17 cellular contexts compared by ENCODE assay signal in genomic region chr11:102770191-102770590, GRCh38. TPM values are rescaled to one million over a fixed set of nuclear protein-coding genes. Genes with fewer than 3 reads are reported as not detected.
DNase-seq lines count a peak whose midpoint lies in the region; ATAC-seq and TF ChIP-seq lines count a peak whose summit lies in the region.
"Had no signal": no experiment of that assay in that cellular context is flagged by ENCODE, and none has a peak within 500 bp of the region (broad histone marks: within the 10 kb centered on the region; RNA-seq: fewer than 3 reads in every experiment).

No MANE protein-coding gene starts in this region.

- CTCF ChIA-PET in PC-3 (lab: Charles Lee) = no interaction called here

- no peaks in the 10 kb centered on the region for H3K9me3 ChIP-seq in PC-3 (ENCODE audit: low read length)
- H3K9me3 ChIP-seq in transverse colon = no peaks in the 10 kb centered on the region
- H3K9me3 ChIP-seq: BE2C, BLaER1, Caco-2 had no signal

- no peaks in the 10 kb centered on the region for H3F3A ChIP-seq in PC-3 (ENCODE audit: low read length, unreplicated experiment)

- TF ChIP-seq CTCF in PC-3 (conservative IDR thresholded peaks at IDR 0.05; ENCODE audit: low read depth, low read length) = no peak
- TF ChIP-seq CTCF in transverse colon (IDR thresholded peaks at IDR 0.05) = no peak

- H2AFZ ChIP-seq in PC-3 (ENCODE audit: low read length) = no peak overlapping the region

- H3K27me3 ChIP-seq in PC-3 (ENCODE audit: low read length) = no peaks in the 10 kb centered on the region
- H3K27me3 ChIP-seq in transverse colon = no peaks in the 10 kb centered on the region
- H3K27me3 ChIP-seq: BE2C, BLaER1 had no signal

- peak overlapping the region; percentile 9; the same call in 1 of the 2 replicates for H3K4me2 ChIP-seq in PC-3 (ENCODE audit: low read length)
- H3K4me2 ChIP-seq: BLaER1 had no signal

- no peak for TF ChIP-seq EP300 in transverse colon (IDR thresholded peaks at IDR 0.05; ENCODE audit: low read depth)

- no peaks in the 10 kb centered on the region for H3K9me2 ChIP-seq in PC-3 (replicated peaks; ENCODE audit: low read length)

- H3K27ac ChIP-seq in PC-3 (ENCODE audit: low read length) (no peak overlapping the region), epithelial cell of prostate (peak overlapping the region; percentile 11), transverse colon (no peak overlapping the region)
- H3K27ac ChIP-seq: BLaER1 had no signal

- BruUV-seq in PC-3 (replicated peaks; lab: Mats Ljungman, UMichigan) = no TSS peak

- ATAC-seq in PC-3 = peak; percentile 88
- ATAC-seq in activated CD4-positive, CD25-positive, alpha-beta regulatory T cell treated with anti-CD3 and anti-CD28 coated beads, Interleukin-2, amount 50 U/mL, for 24 hours = no peak

- in situ Hi-C loops in transverse colon (cut with MboI; ENCODE audit: low pct_ligation_motif_present in 1 of 4, low pct_unique_long_range_greater_than_20kb in 1 of 4, low sequenced_read_pairs in 3 of 4) = no loop called here

- H4K20me1 ChIP-seq in PC-3 (ENCODE audit: low read length) = no peaks in the 10 kb centered on the region
- H4K20me1 ChIP-seq: BLaER1 had no signal

- H3K4me3 ChIP-seq in PC-3 (ENCODE audit: low read length) (no peak overlapping the region), transverse colon (no peak overlapping the region)
- H3K4me3 ChIP-seq: BLaER1 had no signal

- peaks cover 23% of the 10 kb centered on the region for H3K4me1 ChIP-seq in PC-3 (ENCODE audit: insufficient read depth, low read length)
- no peaks in the 10 kb centered on the region for H3K4me1 ChIP-seq in transverse colon
- H3K4me1 ChIP-seq: BE2C, BLaER1 had no signal

- DNase-seq in PC-3 (peak; percentile 37), epithelial cell of prostate (ENCODE audit: low read depth, low spot score) (no peak), transverse colon (no peak), COR-L47 (lab: John Stamatoyannopoulos, UW) (no peak)
- DNase-seq: 8988T; ACHN; BE2C; C1 segment of cervical spinal cord; Caco-2; Calu3; CD4-positive, alpha-beta memory T cell; CD4-positive, CD25-positive, alpha-beta regulatory T cell; CD8-positive, alpha-beta memory T cell; DMS79 treated with DMSO at 0.1 percent for 48 hours; GF-D8 had no signal

- intact Hi-C loops in PC-3 (cut with micrococcal nuclease) = no loop called here
- intact Hi-C loops in transverse colon (cut with DNase I; ENCODE audit: low total_unique reads) = no loop called here

- TF ChIP-seq POLR2A in transverse colon (IDR thresholded peaks at IDR 0.05) = no peak

- H3K36me3 ChIP-seq in PC-3 (ENCODE audit: low read depth, low read length) = no peaks in the 10 kb centered on the region
- no peaks in the 10 kb centered on the region for H3K36me3 ChIP-seq in transverse colon
- H3K36me3 ChIP-seq: BE2C, BLaER1 had no signal

- no peak overlapping the region for H3K9ac ChIP-seq in PC-3 (ENCODE audit: low read length)
- H3K9ac ChIP-seq: BLaER1 had no signal

- POLR2A ChIA-PET in PC-3 (lab: Charles Lee; ENCODE audit: unreplicated experiment) = no interaction called here

- H3K79me2 ChIP-seq in PC-3 (ENCODE audit: low read length) = no peaks in the 10 kb centered on the region

RNA-seq across cellular contexts. Expression of gene MMP10, which starts 10.2 kb away (rescaled TPM):
- total RNA-seq in PC-3 (2014; rRNA removed) = 0.07 and 0.69 TPM in 2 replicates
- under 1 TPM in 1 of 4 donors, not detected in 3; 0.48 TPM for total RNA-seq in transverse colon
- total RNA-seq: Calu3; CD4-positive, alpha-beta memory T cell; CD4-positive, CD25-positive, alpha-beta regulatory T cell; CD8-positive, alpha-beta memory T cell had no signal

RNA-seq across cellular contexts. Expression of gene MMP1, which starts 27.8 kb away (rescaled TPM):
- 6.5 and 7.3 TPM in 2 replicates for total RNA-seq in PC-3 (2014; rRNA removed)
- total RNA-seq in transverse colon = under 1 TPM in 1 of 4 donors, not detected in 3; 0.48 TPM
- total RNA-seq: CD4-positive, alpha-beta memory T cell; CD4-positive, CD25-positive, alpha-beta regulatory T cell; CD8-positive, alpha-beta memory T cell had no signal

RNA-seq across cellular contexts. Expression of gene MMP8, which starts 45.4 kb away (rescaled TPM):
- not detected in 2 replicates for total RNA-seq in PC-3 (2014; rRNA removed)
- total RNA-seq in transverse colon = not detected
- total RNA-seq: Caco-2; Calu3; CD4-positive, alpha-beta memory T cell; CD4-positive, CD25-positive, alpha-beta regulatory T cell; CD8-positive, alpha-beta memory T cell had no signal
